1 cellular context compared by ENCODE assay signal in the genomic region with DNA sequence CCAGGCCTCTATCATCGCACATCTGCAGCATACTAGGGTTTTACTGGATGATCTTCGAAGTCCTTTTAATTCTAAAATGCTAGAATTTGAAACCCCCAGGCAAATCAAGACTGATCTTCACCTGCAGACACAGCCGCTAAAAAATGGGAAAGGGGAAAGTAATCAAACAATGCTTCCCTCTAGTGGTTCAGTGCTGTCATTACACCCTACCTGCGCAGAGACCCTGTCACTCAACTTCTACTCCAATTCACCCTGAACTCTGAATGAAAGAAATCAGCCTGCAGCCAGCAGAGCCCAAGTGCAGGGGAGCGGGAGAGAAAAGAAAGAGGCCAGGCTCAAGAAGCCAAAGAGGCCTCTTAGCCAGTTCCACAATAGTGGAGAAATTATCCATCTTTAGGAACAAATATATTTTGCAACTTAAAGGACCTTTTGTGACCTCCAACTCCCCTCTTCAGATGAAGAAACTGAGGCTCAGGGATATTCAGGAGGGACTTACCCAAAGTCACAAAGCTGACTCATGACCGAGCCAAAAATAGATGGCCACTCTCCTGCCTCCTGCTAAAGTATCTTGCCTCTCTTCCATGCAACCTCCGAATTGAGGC.
TF ChIP-seq lines count a peak whose summit lies in the region.

No MANE protein-coding gene starts in this region.

TF ChIP-seq in HCT116, 20 proteins besides CTCF, POLR2A, EP300 and RAD21 (continued from another document):
- TF ChIP-seq JUND (IDR thresholded peaks at IDR 0.05), result no peak
- TF ChIP-seq ZFX (IDR thresholded peaks at IDR 0.05), result no peak
- TF ChIP-seq EGR1 (IDR thresholded peaks at IDR 0.05; ENCODE audit: low read depth), result no peak
- TF ChIP-seq, protein P1, sequence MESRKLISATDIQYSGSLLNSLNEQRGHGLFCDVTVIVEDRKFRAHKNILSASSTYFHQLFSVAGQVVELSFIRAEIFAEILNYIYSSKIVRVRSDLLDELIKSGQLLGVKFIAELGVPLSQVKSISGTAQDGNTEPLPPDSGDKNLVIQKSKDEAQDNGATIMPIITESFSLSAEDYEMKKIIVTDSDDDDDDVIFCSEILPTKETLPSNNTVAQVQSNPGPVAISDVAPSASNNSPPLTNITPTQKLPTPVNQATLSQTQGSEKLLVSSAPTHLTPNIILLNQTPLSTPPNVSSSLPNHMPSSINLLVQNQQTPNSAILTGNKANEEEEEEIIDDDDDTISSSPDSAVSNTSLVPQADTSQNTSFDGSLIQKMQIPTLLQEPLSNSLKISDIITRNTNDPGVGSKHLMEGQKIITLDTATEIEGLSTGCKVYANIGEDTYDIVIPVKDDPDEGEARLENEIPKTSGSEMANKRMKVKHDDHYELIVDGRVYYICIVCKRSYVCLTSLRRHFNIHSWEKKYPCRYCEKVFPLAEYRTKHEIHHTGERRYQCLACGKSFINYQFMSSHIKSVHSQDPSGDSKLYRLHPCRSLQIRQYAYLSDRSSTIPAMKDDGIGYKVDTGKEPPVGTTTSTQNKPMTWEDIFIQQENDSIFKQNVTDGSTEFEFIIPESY (IDR thresholded peaks at IDR 0.05; ENCODE audit: extremely low read depth, insufficient replicate concordance, low read length), result no peak
- TF ChIP-seq, protein P2, sequence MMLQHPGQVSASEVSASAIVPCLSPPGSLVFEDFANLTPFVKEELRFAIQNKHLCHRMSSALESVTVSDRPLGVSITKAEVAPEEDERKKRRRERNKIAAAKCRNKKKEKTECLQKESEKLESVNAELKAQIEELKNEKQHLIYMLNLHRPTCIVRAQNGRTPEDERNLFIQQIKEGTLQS (IDR thresholded peaks at IDR 0.05), result no peak
